10 cellular contexts compared by ENCODE assay signal in the genomic region with DNA sequence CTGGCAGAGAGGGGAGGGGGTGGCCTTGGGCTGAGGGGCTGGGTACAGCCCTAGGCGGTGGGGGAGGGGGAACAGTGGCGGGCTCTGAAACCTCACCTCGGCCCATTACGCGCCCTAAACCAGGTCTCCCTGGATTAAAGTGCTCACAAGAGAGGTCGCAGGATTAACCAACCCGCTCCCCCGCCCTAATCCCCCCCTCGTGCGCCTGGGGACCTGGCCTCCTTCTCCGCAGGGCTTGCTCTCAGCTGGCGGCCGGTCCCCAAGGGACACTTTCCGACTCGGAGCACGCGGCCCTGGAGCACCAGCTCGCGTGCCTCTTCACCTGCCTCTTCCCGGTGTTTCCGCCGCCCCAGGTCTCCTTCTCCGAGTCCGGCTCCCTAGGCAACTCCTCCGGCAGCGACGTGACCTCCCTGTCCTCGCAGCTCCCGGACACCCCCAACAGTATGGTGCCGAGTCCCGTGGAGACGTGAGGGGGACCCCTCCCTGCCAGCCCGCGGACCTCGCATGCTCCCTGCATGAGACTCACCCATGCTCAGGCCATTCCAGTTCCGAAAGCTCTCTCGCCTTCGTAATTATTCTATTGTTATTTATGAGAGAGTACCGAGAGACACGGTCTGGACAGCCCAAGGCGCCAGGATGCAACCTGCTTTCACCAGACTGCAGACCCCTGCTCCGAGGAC. TPM values are rescaled to one million over a fixed set of nuclear protein-coding genes. Genes with fewer than 3 reads are reported as not detected.
DNase-seq lines count a peak whose midpoint lies in the region; ATAC-seq lines count a peak whose summit lies in the region.
"Had no signal": no experiment of that assay in that cellular context is flagged by ENCODE, and none has a peak within 500 bp of the region (broad histone marks: within the 10 kb centered on the region; RNA-seq: fewer than 3 reads in every experiment).

No MANE protein-coding gene starts in this region.

- peak overlapping the region; percentile 73 for H3K27ac Mint-ChIP-seq in activated CD4-positive, alpha-beta T cell treated with anti-CD3 and anti-CD28 coated beads, Interleukin-2, amount 10 ng/mL, durations not matched to agents 24 days and 14 days
- H3K27ac Mint-ChIP-seq in activated T-cell treated with anti-CD3 and anti-CD28 coated beads, Interleukin-2, amount 50 U/mL, for 24 hours: no peak overlapping the region
- H3K27ac Mint-ChIP-seq in stimulated activated naive CD8-positive, alpha-beta T cell treated with anti-CD3 and anti-CD28 coated beads, Interleukin-15, amount 100 ng/mL, for 72 hours: no peak overlapping the region

- peak; percentile 65 for DNase-seq in activated CD4-positive, alpha-beta T cell treated with anti-CD3 and anti-CD28 coated beads, Interleukin-2, amount 10 ng/mL, durations not matched to agents 24 days and 14 days
- DNase-seq in activated CD4-positive, alpha-beta T cell treated with anti-CD3 and anti-CD28 coated beads, Interleukin-2, amount 50 U/mL, for 4 hours: no peak
- peak; percentile 54 for DNase-seq in activated T-cell treated with anti-CD3 and anti-CD28 coated beads, Interleukin-2, amount 50 U/mL, for 24 hours
- DNase-seq in left colon (peak in 1 of 2 donors; percentile 35), ureter (ENCODE audit: low spot score) (no peak), NCI-H2227 (lab: John Stamatoyannopoulos, UW; ENCODE audit: unreplicated experiment) (no peak)
- peak; percentile 15 to 32 for DNase-seq in stimulated activated naive CD8-positive, alpha-beta T cell treated with anti-CD3 and anti-CD28 coated beads, Interleukin-15, amount 100 ng/mL, for 72 hours
- DNase-seq: cortex of kidney, IMR-90 had no signal

- intact Hi-C loops in activated CD4-positive, alpha-beta T cell treated with anti-CD3 and anti-CD28 coated beads, Interleukin-2, amount 10 ng/mL, durations not matched to agents 24 days and 14 days (cut with micrococcal nuclease): no loop called here
- intact Hi-C loops in left colon (cut with DNase I, micrococcal nuclease): no loop called here

- peaks cover 80% of the 10 kb centered on the region for H3K27me3 Mint-ChIP-seq in activated CD4-positive, alpha-beta T cell treated with anti-CD3 and anti-CD28 coated beads, Interleukin-2, amount 10 ng/mL, durations not matched to agents 24 days and 14 days
- peaks cover 85% of the 10 kb centered on the region for H3K27me3 Mint-ChIP-seq in activated T-cell treated with anti-CD3 and anti-CD28 coated beads, Interleukin-2, amount 50 U/mL, for 24 hours
- peaks cover 95% of the 10 kb centered on the region for H3K27me3 Mint-ChIP-seq in stimulated activated naive CD8-positive, alpha-beta T cell treated with anti-CD3 and anti-CD28 coated beads, Interleukin-15, amount 100 ng/mL, for 72 hours

- H3K4me1 Mint-ChIP-seq in activated CD4-positive, alpha-beta T cell treated with anti-CD3 and anti-CD28 coated beads, Interleukin-2, amount 10 ng/mL, durations not matched to agents 24 days and 14 days: peaks cover 46% of the 10 kb centered on the region
- H3K4me1 Mint-ChIP-seq in activated T-cell treated with anti-CD3 and anti-CD28 coated beads, Interleukin-2, amount 50 U/mL, for 24 hours (ENCODE audit: low read depth): peaks cover 61% of the 10 kb centered on the region
- peaks cover 71% of the 10 kb centered on the region for H3K4me1 Mint-ChIP-seq in stimulated activated naive CD8-positive, alpha-beta T cell treated with anti-CD3 and anti-CD28 coated beads, Interleukin-15, amount 100 ng/mL, for 72 hours

- peak; percentile 27 for ATAC-seq in left colon
- ATAC-seq in stimulated activated naive CD8-positive, alpha-beta T cell treated with anti-CD3 and anti-CD28 coated beads, Interleukin-15, amount 100 ng/mL, for 72 hours: no peak
- ATAC-seq in activated CD4-positive, CD25-positive, alpha-beta regulatory T cell treated with anti-CD3 and anti-CD28 coated beads, Interleukin-2, amount 50 U/mL, for 24 hours: no peak

- no peaks in the 10 kb centered on the region for H3K9me3 Mint-ChIP-seq in activated CD4-positive, alpha-beta T cell treated with anti-CD3 and anti-CD28 coated beads, Interleukin-2, amount 10 ng/mL, durations not matched to agents 24 days and 14 days
- H3K9me3 Mint-ChIP-seq in activated T-cell treated with anti-CD3 and anti-CD28 coated beads, Interleukin-2, amount 50 U/mL, for 24 hours: no peaks in the 10 kb centered on the region
- H3K9me3 Mint-ChIP-seq in stimulated activated naive CD8-positive, alpha-beta T cell treated with anti-CD3 and anti-CD28 coated beads, Interleukin-15, amount 100 ng/mL, for 72 hours: no peaks in the 10 kb centered on the region

- peak overlapping the region; percentile 60 for H3K4me3 Mint-ChIP-seq in activated CD4-positive, alpha-beta T cell treated with anti-CD3 and anti-CD28 coated beads, Interleukin-2, amount 10 ng/mL, durations not matched to agents 24 days and 14 days
- H3K4me3 Mint-ChIP-seq in activated T-cell treated with anti-CD3 and anti-CD28 coated beads, Interleukin-2, amount 50 U/mL, for 24 hours: peak overlapping the region; percentile 72
- peak overlapping the region; percentile 78 to 96 for H3K4me3 Mint-ChIP-seq in stimulated activated naive CD8-positive, alpha-beta T cell treated with anti-CD3 and anti-CD28 coated beads, Interleukin-15, amount 100 ng/mL, for 72 hours

- peaks cover 17% of the 10 kb centered on the region for H3K36me3 Mint-ChIP-seq in activated CD4-positive, alpha-beta T cell treated with anti-CD3 and anti-CD28 coated beads, Interleukin-2, amount 10 ng/mL, durations not matched to agents 24 days and 14 days (ENCODE audit: low read depth)
- H3K36me3 Mint-ChIP-seq in activated T-cell treated with anti-CD3 and anti-CD28 coated beads, Interleukin-2, amount 50 U/mL, for 24 hours (ENCODE audit: low read depth): no peaks in the 10 kb centered on the region

RNA-seq across cellular contexts. Expression of a gene that starts 4.9 kb away (rescaled TPM):
- total RNA-seq in activated CD4-positive, alpha-beta T cell treated with anti-CD3 and anti-CD28 coated beads, Interleukin-2, amount 10 ng/mL, durations not matched to agents 24 days and 14 days: 0.31 and 0.89 TPM in 2 replicates
- under 1 TPM; 0.24 to 0.95 TPM for total RNA-seq in left colon
- total RNA-seq in ureter: 0.62 TPM

RNA-seq across cellular contexts. Expression of a gene that starts 30.2 kb away (rescaled TPM):
- total RNA-seq in activated CD4-positive, alpha-beta T cell treated with anti-CD3 and anti-CD28 coated beads, Interleukin-2, amount 10 ng/mL, durations not matched to agents 24 days and 14 days: 144 and 146 TPM in 2 replicates
- 100 to 1,000 TPM; 271 to 289 TPM for total RNA-seq in left colon
- 123 TPM for total RNA-seq in ureter

Comparison
In these comparisons a context has a peak if more than half of its experiments do, and no peak if none do; other contexts are left out.
1. DNase-seq: peak in activated CD4-positive, alpha-beta T cell treated with anti-CD3 and anti-CD28 coated beads, Interleukin-2, amount 10 ng/mL, durations not matched to agents 24 days and 14 days (single experiment), activated T-cell treated with anti-CD3 and anti-CD28 coated beads, Interleukin-2, amount 50 U/mL, for 24 hours (single experiment) and stimulated activated naive CD8-positive, alpha-beta T cell treated with anti-CD3 and anti-CD28 coated beads, Interleukin-15, amount 100 ng/mL, for 72 hours (2 of 2); none in activated CD4-positive, alpha-beta T cell treated with anti-CD3 and anti-CD28 coated beads, Interleukin-2, amount 50 U/mL, for 4 hours (0 of 2), ureter (single experiment) and NCI-H2227 (single experiment).
2. Peak in every context shown above with its lines, with median percentiles within 50 percentile points of each other: H3K4me3 Mint-ChIP-seq.